23 cellular contexts compared by ENCODE assay signal in the genomic region with DNA sequence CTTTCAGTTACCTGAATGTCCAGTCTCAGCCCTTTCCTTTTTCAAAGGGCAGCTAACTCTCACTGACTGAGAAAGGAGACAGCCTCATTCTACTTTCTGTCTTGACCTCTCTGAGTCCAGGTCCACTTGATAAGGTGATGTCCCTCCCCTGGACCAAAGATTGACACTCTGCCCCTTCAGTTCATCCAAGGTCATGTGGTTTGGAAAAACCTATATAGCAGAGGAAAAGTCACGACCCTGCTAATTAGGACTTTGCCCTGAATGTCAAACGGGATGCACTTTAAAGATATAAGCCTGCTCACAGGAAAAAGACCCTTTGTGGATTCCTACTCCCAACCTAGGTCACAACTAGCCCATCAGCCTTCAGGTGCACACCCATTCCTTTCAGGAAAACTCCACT.
DNase-seq lines count a peak whose midpoint lies in the region; ATAC-seq, FAIRE-seq and TF ChIP-seq lines count a peak whose summit lies in the region.
"Had no signal": no experiment of that assay in that cellular context is flagged by ENCODE, and none has a peak within 500 bp of the region (broad histone marks: within the 10 kb centered on the region; RNA-seq: fewer than 3 reads in every experiment).

No MANE protein-coding gene starts in this region.

- H3K4me3 Mint-ChIP-seq in GM23338 (no peak overlapping the region), nephron (no peak overlapping the region)
- H3K4me3 Mint-ChIP-seq in activated naive CD8-positive, alpha-beta T cell treated with anti-CD3 and anti-CD28 coated beads for 36 hours, result no peak overlapping the region
- H3K4me3 Mint-ChIP-seq: B cell; CD4-positive, alpha-beta T cell; CD8-positive, alpha-beta T cell had no signal

- 8% methylated on average over 2 of the region's 2 CpGs for WGBS in K562 (ENCODE audit: insufficient coverage, low coverage, missing lambda C conversion rate)

- H4K20me1 ChIP-seq in GM23338 (replicated peaks; ENCODE audit: insufficient read depth) (no peaks in the 10 kb centered on the region), K562 (replicated peaks; ENCODE audit: control insufficient read depth, insufficient read depth, low read length) (no peaks in the 10 kb centered on the region)
- H4K20me1 ChIP-seq: BLaER1 treated with 17β-estradiol and CSF1 and Interleukin-3, amounts not matched to agents 10 nM and 100 nM had no signal

- H3K27ac Mint-ChIP-seq in GM23338, result no peak overlapping the region
- peak overlapping the region in 2 of 3 experiments; percentile 19 to 93 for H3K27ac Mint-ChIP-seq in nephron
- H3K27ac Mint-ChIP-seq in activated naive CD8-positive, alpha-beta T cell treated with anti-CD3 and anti-CD28 coated beads for 36 hours, result no peak overlapping the region
- H3K27ac Mint-ChIP-seq: B cell; CD4-positive, alpha-beta T cell; CD8-positive, alpha-beta T cell had no signal

- H3K79me2 ChIP-seq in GM23338 (replicated peaks; ENCODE audit: insufficient read depth) (no peaks in the 10 kb centered on the region), K562 (ENCODE audit: control insufficient read depth, insufficient read depth, low read length) (no peaks in the 10 kb centered on the region)

- no peaks in the 10 kb centered on the region for H3K9me3 ChIP-seq in K562 (replicated peaks; ENCODE audit: control insufficient read depth, insufficient read depth, low read depth, low read length)
- H3K9me3 ChIP-seq in breast epithelium, result no peaks in the 10 kb centered on the region
- H3K9me3 ChIP-seq: BLaER1 treated with 17β-estradiol and CSF1 and Interleukin-3, amounts not matched to agents 10 nM and 100 nM had no signal

- in situ Hi-C loops in K562 (cut with MboI), result no loop called here

- H3K4me3 ChIP-seq in GM23338 (no peak overlapping the region), K562 (no peak overlapping the region), breast epithelium (no peak overlapping the region)
- H3K4me3 ChIP-seq: BLaER1 treated with 17β-estradiol and CSF1 and Interleukin-3, amounts not matched to agents 10 nM and 100 nM; GM12878 had no signal

- TF ChIP-seq CTCF in GM23338 (conservative IDR thresholded peaks at IDR 0.05; ENCODE audit: low read depth in 2 of 2) (no peak), K562 (IDR thresholded peaks at IDR 0.05 in 2 of 3, conservative IDR thresholded peaks at IDR 0.05 in 1 of 3; ENCODE audit: insufficient read depth in 2 of 3, low read depth in 1 of 3, low read length in 3 of 3) (no peak), nephron (IDR thresholded peaks at IDR 0.05; ENCODE audit: unreplicated experiment in 3 of 3) (no peak), breast epithelium (IDR thresholded peaks at IDR 0.05) (no peak)

- BruUV-seq in K562 (replicated peaks; lab: Mats Ljungman, UMichigan), result no TSS peak

- H3K4me2 ChIP-seq in GM23338 (no peak overlapping the region), K562 (ENCODE audit: insufficient read depth, low read length) (no peak overlapping the region)
- H3K4me2 ChIP-seq: BLaER1 treated with 17β-estradiol and CSF1 and Interleukin-3, amounts not matched to agents 10 nM and 100 nM had no signal

- DNase-seq in GM23338 (ENCODE audit: low spot score) (no peak), K562 (ENCODE audit: extremely low read depth in 1 of 4, low spot score in 3 of 4) (no peak), GF-D8 (lab: John Stamatoyannopoulos, UW) (no peak), breast epithelium (ENCODE audit: low spot score in 2 of 2) (no peak)
- DNase-seq in activated naive CD8-positive, alpha-beta T cell treated with anti-CD3 and anti-CD28 coated beads for 36 hours, result no peak
- DNase-seq: 8988T; ACHN; AML-193; Caco-2; Calu3; CD4-positive, alpha-beta T cell; CD8-positive, alpha-beta T cell; DMS79 treated with DMSO at 0.1 percent for 48 hours had no signal

- intact Hi-C loops in K562 (cut with micrococcal nuclease) (loop anchor here (5.0 to 10.0 kb wide), 3 partner anchors 49 to 184 kb away; a partner anchor contains a TSS), breast epithelium (cut with DNase I; ENCODE audit: low total_unique reads) (no loop called here)

- ATAC-seq in GM23338, result no peak
- ATAC-seq in K562, result no peak
- ATAC-seq: CD8-positive, alpha-beta T cell; GM12878 had no signal

- H3K4me1 Mint-ChIP-seq in GM23338 (peaks cover 24% of the 10 kb centered on the region), nephron (peaks cover 76% of the 10 kb centered on the region)
- no peaks in the 10 kb centered on the region for H3K4me1 Mint-ChIP-seq in activated naive CD8-positive, alpha-beta T cell treated with anti-CD3 and anti-CD28 coated beads for 36 hours
- H3K4me1 Mint-ChIP-seq: B cell had no signal

- POLR2A ChIA-PET in K562 (lab: Yijun Ruan, JAX), result interaction anchor here (0.6 to 1.0 kb wide), 2 partner anchors 9 to 154 kb away, joined by 3 read pairs; no protein-coding TSS in a partner anchor

- H3K4me1 ChIP-seq in GM23338 (ENCODE audit: insufficient read depth) (peaks cover 20% of the 10 kb centered on the region), K562 (replicated peaks in 1 of 2; ENCODE audit: control insufficient read depth in 2 of 2, insufficient read depth in 2 of 2, low read length in 2 of 2) (no peaks in the 10 kb centered on the region), breast epithelium (peaks cover 4 to 6% of the 10 kb centered on the region in 2 donors)
- H3K4me1 ChIP-seq: BLaER1 treated with 17β-estradiol and CSF1 and Interleukin-3, amounts not matched to agents 10 nM and 100 nM had no signal

- no peaks in the 10 kb centered on the region for H3K9me2 ChIP-seq in GM23338 (ENCODE audit: insufficient read depth)

- no peaks in the 10 kb centered on the region for H3F3A ChIP-seq in GM23338 (replicated peaks; ENCODE audit: low read depth)

- H3K27ac ChIP-seq in GM23338 (ENCODE audit: low read depth) (no peak overlapping the region), K562 (ENCODE audit: extremely low read depth, low read depth, low read length) (no peak overlapping the region), breast epithelium (no peak overlapping the region)
- H3K27ac ChIP-seq: BLaER1 treated with 17β-estradiol and CSF1 and Interleukin-3, amounts not matched to agents 10 nM and 100 nM; C4-2B had no signal

- TF ChIP-seq EP300 in K562 (IDR thresholded peaks at IDR 0.05; ENCODE audit: low read length), result no peak

- TF ChIP-seq POLR2A in K562 (conservative IDR thresholded peaks at IDR 0.05), result no peak
- no peak for TF ChIP-seq POLR2A in breast epithelium (IDR thresholded peaks at IDR 0.05)

- H3K27me3 Mint-ChIP-seq in GM23338 (ENCODE audit: insufficient read depth, low read depth, poor library complexity), result peaks cover 2% of the 10 kb centered on the region
- H3K27me3 Mint-ChIP-seq in nephron (ENCODE audit: low read depth), result peaks cover 4% of the 10 kb centered on the region
- H3K27me3 Mint-ChIP-seq in activated naive CD8-positive, alpha-beta T cell treated with anti-CD3 and anti-CD28 coated beads for 36 hours, result no peaks in the 10 kb centered on the region

- CTCF ChIA-PET in K562 (lab: Yijun Ruan, JAX; ENCODE audit: low intra/inter-chr PET ratio), result no interaction called here

- H2AFZ ChIP-seq in GM23338 (0 out of 2 replicates have a peak overlapping the region, but pooled peaks have one; percentile 9), K562 (ENCODE audit: low read depth, low read length) (no peak overlapping the region)

- TF ChIP-seq RAD21 in K562 (CRISPR knock-in tag; conservative IDR thresholded peaks at IDR 0.05 in 1 of 2, IDR thresholded peaks at IDR 0.05 in 1 of 2), result no peak

- H3K36me3 ChIP-seq in GM23338 (ENCODE audit: insufficient read depth), result no peaks in the 10 kb centered on the region
- H3K36me3 ChIP-seq in K562 (ENCODE audit: control insufficient read depth, insufficient read depth, low read length), result no peaks in the 10 kb centered on the region
- H3K36me3 ChIP-seq in breast epithelium, result no peaks in the 10 kb centered on the region
- H3K36me3 ChIP-seq: BLaER1 treated with 17β-estradiol and CSF1 and Interleukin-3, amounts not matched to agents 10 nM and 100 nM had no signal

- no peak overlapping the region for H3K9ac ChIP-seq in K562 (ENCODE audit: insufficient read depth in 1 of 2, low read depth in 2 of 2, low read length in 2 of 2)
- H3K9ac ChIP-seq: BLaER1 treated with 17β-estradiol and CSF1 and Interleukin-3, amounts not matched to agents 10 nM and 100 nM had no signal

- H3K27me3 ChIP-seq in GM23338 (ENCODE audit: insufficient read depth), result no peaks in the 10 kb centered on the region
- H3K27me3 ChIP-seq in K562 (ENCODE audit: control insufficient read depth in 2 of 2, insufficient read depth in 2 of 2, low read length in 2 of 2), result no peaks in the 10 kb centered on the region
- H3K27me3 ChIP-seq in breast epithelium, result no peaks in the 10 kb centered on the region
- H3K27me3 ChIP-seq: BLaER1 treated with 17β-estradiol and CSF1 and Interleukin-3, amounts not matched to agents 10 nM and 100 nM had no signal

- H3K9me3 Mint-ChIP-seq in GM23338 (no peaks in the 10 kb centered on the region), nephron (peaks cover 2% of the 10 kb centered on the region)
- no peaks in the 10 kb centered on the region for H3K9me3 Mint-ChIP-seq in activated naive CD8-positive, alpha-beta T cell treated with anti-CD3 and anti-CD28 coated beads for 36 hours
- H3K9me3 Mint-ChIP-seq: CD4-positive, alpha-beta T cell; CD8-positive, alpha-beta T cell had no signal

- no peaks in the 10 kb centered on the region for H3K36me3 Mint-ChIP-seq in GM23338 (ENCODE audit: low read depth)
- H3K36me3 Mint-ChIP-seq in nephron (ENCODE audit: low read depth), result no peaks in the 10 kb centered on the region
- no peaks in the 10 kb centered on the region for H3K36me3 Mint-ChIP-seq in activated naive CD8-positive, alpha-beta T cell treated with anti-CD3 and anti-CD28 coated beads for 36 hours
- H3K36me3 Mint-ChIP-seq: CD8-positive, alpha-beta T cell had no signal

- FAIRE-seq in K562 (lab: Jason Lieb, UNC), result no peak
- FAIRE-seq: A204.1, D721Med, G401.6, GM12878, GM12892, GM18507 had no signal

- no peaks in the 10 kb centered on the region for H3K9me1 ChIP-seq in K562 (ENCODE audit: control insufficient read depth, insufficient read depth, low read length)

TF ChIP-seq in GM23338, 12 proteins besides CTCF, POLR2A, EP300 and RAD21 (continues in another document):
- no peak for TF ChIP-seq NANOG (IDR thresholded peaks at IDR 0.05; ENCODE audit: borderline replicate concordance)
- no peak for TF ChIP-seq EZH2 (IDR thresholded peaks at IDR 0.05; ENCODE audit: low read depth, unreplicated experiment)

TF ChIP-seq in K562, 482 proteins besides CTCF, POLR2A, EP300 and RAD21 (continues in another document):
- TF ChIP-seq ZSCAN32 (CRISPR knock-in tag; IDR thresholded peaks at IDR 0.05) (no peak), C11orf30 (IDR thresholded peaks at IDR 0.05; ENCODE audit: low read depth) (no peak)
- TF ChIP-seq, protein P1, sequence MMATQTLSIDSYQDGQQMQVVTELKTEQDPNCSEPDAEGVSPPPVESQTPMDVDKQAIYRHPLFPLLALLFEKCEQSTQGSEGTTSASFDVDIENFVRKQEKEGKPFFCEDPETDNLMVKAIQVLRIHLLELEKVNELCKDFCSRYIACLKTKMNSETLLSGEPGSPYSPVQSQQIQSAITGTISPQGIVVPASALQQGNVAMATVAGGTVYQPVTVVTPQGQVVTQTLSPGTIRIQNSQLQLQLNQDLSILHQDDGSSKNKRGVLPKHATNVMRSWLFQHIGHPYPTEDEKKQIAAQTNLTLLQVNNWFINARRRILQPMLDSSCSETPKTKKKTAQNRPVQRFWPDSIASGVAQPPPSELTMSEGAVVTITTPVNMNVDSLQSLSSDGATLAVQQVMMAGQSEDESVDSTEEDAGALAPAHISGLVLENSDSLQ (IDR thresholded peaks at IDR 0.05), result peak; percentile 70

Comparison
In these comparisons a context has a peak if more than half of its experiments do, and no peak if none do; other contexts are left out.
1. H3K27ac Mint-ChIP-seq: peak in nephron (2 of 3); none in GM23338 (single experiment) and activated naive CD8-positive, alpha-beta T cell treated with anti-CD3 and anti-CD28 coated beads for 36 hours (single experiment).